Comparison of ENCODE assay signal across 28 cellular contexts in the genomic region with DNA sequence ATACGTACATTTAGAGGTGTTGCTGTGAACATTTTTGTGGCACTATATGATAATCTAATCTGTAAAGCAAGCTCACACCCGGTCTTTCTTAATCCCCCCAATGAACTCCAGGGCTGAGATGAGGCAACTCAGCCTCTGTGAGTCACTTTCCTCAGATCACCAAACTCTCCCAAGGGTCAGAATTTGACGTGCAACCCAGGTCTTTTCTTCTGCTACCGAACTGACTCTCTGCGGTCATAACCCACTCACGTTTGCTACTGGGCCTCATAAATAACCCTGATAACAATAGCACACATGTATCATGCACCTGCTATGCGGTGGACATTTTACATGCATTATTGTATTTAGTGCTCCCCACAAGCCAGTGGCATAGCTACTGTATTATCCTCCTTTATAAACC.
DNase-seq lines count a peak whose midpoint lies in the region; ATAC-seq and TF ChIP-seq lines count a peak whose summit lies in the region.
"Had no signal": no experiment of that assay in that cellular context is flagged by ENCODE, and none has a peak within 500 bp of the region (broad histone marks: within the 10 kb centered on the region; RNA-seq: fewer than 3 reads in every experiment).

No MANE protein-coding gene starts in this region.

- no peak overlapping the region for H3K27ac ChIP-seq in breast epithelium
- H3K27ac ChIP-seq in gastrocnemius medialis = no peak overlapping the region
- H3K27ac ChIP-seq: heart right ventricle, spleen had no signal

- H3K27me3 Mint-ChIP-seq in MCF 10A (ENCODE audit: insufficient read depth, unreplicated experiment) = no peaks in the 10 kb centered on the region
- H3K27me3 Mint-ChIP-seq in natural killer cell (ENCODE audit: low read depth in 2 of 2) = peaks cover 2 to 11% of the 10 kb centered on the region in 2 donors

- no peak overlapping the region for H3K4me3 ChIP-seq in breast epithelium
- no peak overlapping the region for H3K4me3 ChIP-seq in epithelial cell of esophagus (ENCODE audit: low read length)
- no peak overlapping the region for H3K4me3 ChIP-seq in gastrocnemius medialis
- H3K4me3 ChIP-seq: heart right ventricle, spleen had no signal

- CTCF ChIA-PET in MCF 10A (lab: Yijun Ruan, JAX) = no interaction called here

- H3K27ac Mint-ChIP-seq in MCF 10A (ENCODE audit: low read depth, unreplicated experiment) = no peak overlapping the region
- no peak overlapping the region for H3K27ac Mint-ChIP-seq in natural killer cell
- H3K27ac Mint-ChIP-seq: activated naive CD8-positive, alpha-beta T cell treated with anti-CD3 and anti-CD28 coated beads, Interleukin-2, amount 50 U/mL, for 24 hours; naive B cell; T-helper 2 cell treated with Interferon-gamma antibody and Interleukin-4, amounts not matched to agents 5 μg/mL and 100 μg/mL, for 36 hours; WTC11 had no signal

- intact Hi-C loops in MCF 10A (cut with micrococcal nuclease) = no loop called here
- intact Hi-C loops in breast epithelium (cut with DNase I; ENCODE audit: low total_unique reads) = no loop called here
- intact Hi-C loops in natural killer cell (cut with micrococcal nuclease) = no loop called here
- intact Hi-C loops in gastrocnemius medialis (cut with DNase I; ENCODE audit: low total_unique reads) = no loop called here

- no peaks in the 10 kb centered on the region for H3K9me3 Mint-ChIP-seq in MCF 10A (ENCODE audit: unreplicated experiment)
- no peaks in the 10 kb centered on the region for H3K9me3 Mint-ChIP-seq in natural killer cell
- H3K9me3 Mint-ChIP-seq: activated naive CD8-positive, alpha-beta T cell treated with anti-CD3 and anti-CD28 coated beads, Interleukin-2, amount 50 U/mL, for 24 hours; naive B cell; T-helper 2 cell treated with Interferon-gamma antibody and Interleukin-4, amounts not matched to agents 5 μg/mL and 100 μg/mL, for 36 hours; WTC11 had no signal

- in situ Hi-C loops in gastrocnemius medialis (cut with MboI; ENCODE audit: low sequenced_read_pairs in 4 of 4) = no loop called here

- H3K4me1 ChIP-seq in breast epithelium (no peaks in the 10 kb centered on the region), gastrocnemius medialis (no peaks in the 10 kb centered on the region)
- H3K4me1 ChIP-seq: heart right ventricle, spleen had no signal

- no peak for TF ChIP-seq CTCF in MCF 10A (IDR thresholded peaks at IDR 0.05; ENCODE audit: unreplicated experiment)
- TF ChIP-seq CTCF in breast epithelium (IDR thresholded peaks at IDR 0.05) = no peak
- TF ChIP-seq CTCF in epithelial cell of esophagus (IDR thresholded peaks at IDR 0.05; ENCODE audit: insufficient read depth, low read depth, low read length, missing control alignments) = no peak
- TF ChIP-seq CTCF in natural killer cell (IDR thresholded peaks at IDR 0.05) = no peak
- TF ChIP-seq CTCF in gastrocnemius medialis (IDR thresholded peaks at IDR 0.05 in 4 of 5, conservative IDR thresholded peaks at IDR 0.05 in 1 of 5) = no peak

- H3K4me1 Mint-ChIP-seq in MCF 10A (ENCODE audit: insufficient read depth, unreplicated experiment) (peaks cover 5% of the 10 kb centered on the region), natural killer cell (no peaks in the 10 kb centered on the region)
- H3K4me1 Mint-ChIP-seq: activated naive CD8-positive, alpha-beta T cell treated with anti-CD3 and anti-CD28 coated beads, Interleukin-2, amount 50 U/mL, for 24 hours; naive B cell had no signal

- no peak overlapping the region for H3K4me3 Mint-ChIP-seq in MCF 10A (ENCODE audit: unreplicated experiment)
- no peak overlapping the region for H3K4me3 Mint-ChIP-seq in natural killer cell
- H3K4me3 Mint-ChIP-seq: activated naive CD8-positive, alpha-beta T cell treated with anti-CD3 and anti-CD28 coated beads, Interleukin-2, amount 50 U/mL, for 24 hours; naive B cell; T-helper 2 cell treated with Interferon-gamma antibody and Interleukin-4, amounts not matched to agents 5 μg/mL and 100 μg/mL, for 36 hours; WTC11 had no signal

- no peaks in the 10 kb centered on the region for H3K9me3 ChIP-seq in breast epithelium
- H3K9me3 ChIP-seq in gastrocnemius medialis = no peaks in the 10 kb centered on the region
- H3K9me3 ChIP-seq: heart right ventricle, SK-N-SH, spleen had no signal

- no peaks in the 10 kb centered on the region for H3K36me3 Mint-ChIP-seq in MCF 10A (ENCODE audit: insufficient read depth, unreplicated experiment)
- H3K36me3 Mint-ChIP-seq in natural killer cell = no peaks in the 10 kb centered on the region
- H3K36me3 Mint-ChIP-seq: naive B cell, WTC11 had no signal

- no TSS peak for BruUV-seq in MCF 10A (replicated peaks; lab: Mats Ljungman, UMichigan)

- no peaks in the 10 kb centered on the region for H3K36me3 ChIP-seq in breast epithelium
- no peaks in the 10 kb centered on the region for H3K36me3 ChIP-seq in gastrocnemius medialis
- H3K36me3 ChIP-seq: heart right ventricle, spleen had no signal

- POLR2A ChIA-PET in MCF 10A (lab: Yijun Ruan, JAX) = interaction anchor here (0.6 kb wide), 1 partner anchor 262 kb away, joined by 3 read pairs; no protein-coding TSS in a partner anchor

- TF ChIP-seq POLR2A in breast epithelium (IDR thresholded peaks at IDR 0.05) (no peak), gastrocnemius medialis (IDR thresholded peaks at IDR 0.05) (no peak)

- peak; percentile 28 for DNase-seq in MCF 10A (ENCODE audit: unreplicated experiment)
- DNase-seq in breast epithelium (ENCODE audit: low spot score in 2 of 2) = no peak
- peak; percentile 37 for DNase-seq in OCI-M1 (lab: John Stamatoyannopoulos, UW)
- peak; percentile 19 for DNase-seq in epithelial cell of esophagus (ENCODE audit: low read depth)
- DNase-seq in natural killer cell = no peak
- no peak for DNase-seq in gastrocnemius medialis
- DNase-seq: 8988T; activated CD4-positive, alpha-beta T cell treated with anti-CD3 and anti-CD28 coated beads, Interleukin-2, amount 50 U/mL, for 4 hours; activated effector memory CD4-positive, alpha-beta T cell treated with anti-CD3 and anti-CD28 coated beads, Interleukin-2, amount 50 U/mL, for 16 hours; activated naive CD8-positive, alpha-beta T cell treated with anti-CD3 and anti-CD28 coated beads, Interleukin-2, amount 50 U/mL, for 24 hours; activated T-cell treated with anti-CD3 and anti-CD28 coated beads for 4 hours; DND-41; heart right ventricle; naive B cell; NCI-H1092 treated with DMSO at 0.1 percent for 48 hours; NCI-H2029 treated with DMSO at 0.1 percent for 48 hours; NCI-H510A; retina; RPMI8226; SK-N-SH; spleen; stimulated activated CD4-positive, alpha-beta T cell treated with anti-CD3 and anti-CD28 coated beads, Interleukin-4, amount 100 ng/mL, for 24 hours; stimulated activated naive CD4-positive, alpha-beta T cell treated with Interleukin-2 at 50 U/mL for 16 hours had no signal

- ATAC-seq in natural killer cell (no peak), gastrocnemius medialis (no peak), HG02763 (IDR thresholded peaks at IDR 0.05; ENCODE audit: unreplicated experiment) (no peak), HG02884 (IDR thresholded peaks at IDR 0.05; ENCODE audit: unreplicated experiment) (no peak)
- ATAC-seq: activated naive CD8-positive, alpha-beta T cell treated with anti-CD3 and anti-CD28 coated beads, Interleukin-2, amount 50 U/mL, for 24 hours; heart right ventricle; left lobe of liver; WTC11 had no signal

- no peaks in the 10 kb centered on the region for H3K27me3 ChIP-seq in breast epithelium
- no peaks in the 10 kb centered on the region for H3K27me3 ChIP-seq in gastrocnemius medialis

Comparison
In these comparisons a context has a peak if more than half of its experiments do, and no peak if none do; other contexts are left out.
1. DNase-seq: peak in MCF 10A (single experiment), OCI-M1 (single experiment) and epithelial cell of esophagus (single experiment); none in breast epithelium (0 of 2), natural killer cell (single experiment) and gastrocnemius medialis (0 of 2).